In the genomic region with DNA sequence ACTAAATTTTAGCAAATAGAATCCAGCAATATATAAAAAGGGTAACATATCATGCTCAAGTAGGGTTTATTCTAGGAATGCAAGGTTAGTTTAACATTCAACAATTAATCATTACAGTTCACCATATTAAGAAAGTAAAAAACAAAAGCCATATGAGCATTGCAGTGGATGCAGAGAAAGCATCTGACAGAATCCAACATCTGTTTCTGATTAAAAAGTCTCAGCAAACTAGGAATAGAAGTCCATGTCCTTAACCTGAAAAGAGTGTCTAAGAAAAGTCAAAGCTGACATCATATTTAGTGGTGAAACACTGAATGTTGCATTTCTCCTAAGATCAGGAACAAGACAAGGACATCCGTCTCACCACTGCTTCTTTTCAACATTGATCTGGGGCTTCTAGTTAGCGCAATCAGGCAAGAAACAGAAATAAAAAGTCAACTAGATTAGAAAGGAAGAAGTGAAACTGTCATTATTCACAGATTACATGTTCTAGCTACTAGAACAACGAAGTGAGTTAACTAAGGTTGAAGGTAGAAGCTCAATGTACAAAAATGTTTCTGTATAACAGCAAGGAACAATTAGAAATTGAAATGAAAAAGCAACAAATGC, we compare ENCODE assay signal across 10 cellular contexts. TPM values are rescaled to one million over a fixed set of nuclear protein-coding genes. Genes with fewer than 3 reads are reported as not detected.
DNase-seq lines count a peak whose midpoint lies in the region; ATAC-seq, FAIRE-seq and TF ChIP-seq lines count a peak whose summit lies in the region.
"Had no signal": no experiment of that assay in that cellular context is flagged by ENCODE, and none has a peak within 500 bp of the region (broad histone marks: within the 10 kb centered on the region; RNA-seq: fewer than 3 reads in every experiment).

No MANE protein-coding gene starts in this region.

- TF ChIP-seq CTCF in GM12878 (IDR thresholded peaks at IDR 0.05 in 2 of 3, conservative IDR thresholded peaks at IDR 0.05 in 1 of 3; ENCODE audit: control insufficient read depth in 2 of 3, extremely low read depth in 1 of 3, insufficient read depth in 1 of 3, low read depth in 3 of 3, low read length in 3 of 3) (no peak), sigmoid colon (IDR thresholded peaks at IDR 0.05) (no peak), right atrium auricular region (IDR thresholded peaks at IDR 0.05) (no peak)

- intact Hi-C loops in GM12878 (cut with micrococcal nuclease; ENCODE audit: unreplicated experiment) (no loop called here), sigmoid colon (cut with DNase I) (no loop called here)

- in situ Hi-C loops in GM12878 (cut with MboI), result no loop called here
- in situ Hi-C loops in KBM-7 (cut with MboI; ENCODE audit: low pct_unique_long_range_greater_than_20kb, low sequenced_read_pairs), result no loop called here

- H3K79me2 ChIP-seq in GM12878 (ENCODE audit: control insufficient read depth, insufficient read depth, low read length), result no peaks in the 10 kb centered on the region

- CTCF ChIA-PET in GM12878 (lab: Yijun Ruan, JAX), result interaction anchor here (0.6 kb wide), 1 partner anchor 48 kb away, joined by 3 read pairs; no protein-coding TSS in a partner anchor

- no peaks in the 10 kb centered on the region; the same call in 1 of the 3 replicates for H3K9me3 ChIP-seq in GM12878 (replicated peaks; ENCODE audit: control insufficient read depth, insufficient read depth, low read length)
- no peaks in the 10 kb centered on the region for H3K9me3 ChIP-seq in sigmoid colon
- no peaks in the 10 kb centered on the region for H3K9me3 ChIP-seq in right atrium auricular region

- H4K20me1 ChIP-seq in GM12878 (ENCODE audit: control insufficient read depth, insufficient read depth), result no peaks in the 10 kb centered on the region

- H3K9ac ChIP-seq in GM12878 (ENCODE audit: control insufficient read depth, insufficient read depth, low read length), result no peak overlapping the region
- H3K9ac ChIP-seq: BLaER1 treated with 17β-estradiol and CSF1 and Interleukin-3, amounts not matched to agents 10 nM and 100 nM had no signal

- WGBS in GM12878 (ENCODE audit: insufficient coverage, insufficient replicate concordance, low lambda C conversion rate, missing lambda C conversion rate), result 39% methylated on average over 3 of the region's 3 CpGs
- 76 to 95% methylated on average over 3 of the region's 3 CpGs for WGBS in sigmoid colon, 2 donors

- H3K4me3 ChIP-seq in GM12878 (no peak overlapping the region), sigmoid colon (no peak overlapping the region), right atrium auricular region (no peak overlapping the region)
- H3K4me3 ChIP-seq: BLaER1 treated with 17β-estradiol and CSF1 and Interleukin-3, amounts not matched to agents 10 nM and 100 nM had no signal

- H3K36me3 ChIP-seq in GM12878 (ENCODE audit: control insufficient read depth in 2 of 2, insufficient read depth in 2 of 2, low read length in 1 of 2) (peaks cover 2 to 9% of the 10 kb centered on the region in 2 experiments; a peak in 3 of 4 replicates), sigmoid colon (peaks cover 0 to 17% (median 0%) of the 10 kb centered on the region in 4 donors), right atrium auricular region (peaks cover 15% of the 10 kb centered on the region)

- TF ChIP-seq POLR2A in GM12878 (IDR thresholded peaks at IDR 0.05; ENCODE audit: low read depth, low read length) (no peak), sigmoid colon (IDR thresholded peaks at IDR 0.05) (no peak)

- ATAC-seq in GM18502 (IDR thresholded peaks at IDR 0.05; ENCODE audit: poor library complexity, unreplicated experiment) (peak; percentile 88), GM21529 (IDR thresholded peaks at IDR 0.05; ENCODE audit: unreplicated experiment) (peak; percentile 85), HG03354 (IDR thresholded peaks at IDR 0.05; ENCODE audit: poor library complexity, severe bottlenecking, unreplicated experiment) (peak; percentile 66), GM12878 (peak; percentile 84)

- peak; percentile 85 for FAIRE-seq in GM12878 (lab: Jason Lieb, UNC)

- POLR2A ChIA-PET in GM12878 (lab: Charles Lee), result no interaction called here

- RAD21 ChIA-PET in GM12878 (lab: Charles Lee; ENCODE audit: unreplicated experiment), result no interaction called here

- peak overlapping the region; percentile 28; the same call in 1 of the 2 replicates for H3K4me2 ChIP-seq in GM12878 (ENCODE audit: control insufficient read depth, insufficient read depth)
- H3K4me2 ChIP-seq: BLaER1 treated with 17β-estradiol and CSF1 and Interleukin-3, amounts not matched to agents 10 nM and 100 nM had no signal

- TF ChIP-seq RAD21 in GM12878 (IDR thresholded peaks at IDR 0.05; ENCODE audit: insufficient read depth, low read depth, low read length), result no peak

- SMC1A ChIA-PET in GM12878 (lab: Charles Lee; ENCODE audit: uncharacterized antibody, unreplicated experiment), result interaction anchor here (0.9 kb wide), 1 partner anchor 17 kb away, joined by 3 read pairs; no protein-coding TSS in a partner anchor

- H3K4me1 ChIP-seq in GM12878 (ENCODE audit: control insufficient read depth, insufficient read depth, low read length), result no peaks in the 10 kb centered on the region
- H3K4me1 ChIP-seq in sigmoid colon, result no peaks in the 10 kb centered on the region
- no peaks in the 10 kb centered on the region for H3K4me1 ChIP-seq in right atrium auricular region
- H3K4me1 ChIP-seq: BLaER1 treated with 17β-estradiol and CSF1 and Interleukin-3, amounts not matched to agents 10 nM and 100 nM had no signal

- TF ChIP-seq EP300 in GM12878 (IDR thresholded peaks at IDR 0.05; ENCODE audit: borderline replicate concordance in 1 of 2, control insufficient read depth in 1 of 2, low read depth in 2 of 2, low read length in 2 of 2), result no peak
- TF ChIP-seq EP300 in sigmoid colon (IDR thresholded peaks at IDR 0.05), result no peak

- peak; percentile 11 for DNase-seq in GM12878 (ENCODE audit: low read depth, low spot score)
- DNase-seq in sigmoid colon, result no peak
- DNase-seq in OCI-M2 (lab: John Stamatoyannopoulos, UW; ENCODE audit: unreplicated experiment), result no peak
- DNase-seq in KBM-7, result no peak
- no peak for DNase-seq in right atrium auricular region (ENCODE audit: low spot score)
- DNase-seq: mesendoderm had no signal

- H2AFZ ChIP-seq in GM12878 (ENCODE audit: control insufficient read depth, low read depth, low read length), result no peak overlapping the region

- H3K27me3 ChIP-seq in GM12878 (replicated peaks in 1 of 2; ENCODE audit: control insufficient read depth in 2 of 2, insufficient read depth in 2 of 2, low read length in 1 of 2) (no peaks in the 10 kb centered on the region), sigmoid colon (no peaks in the 10 kb centered on the region), right atrium auricular region (no peaks in the 10 kb centered on the region)
- H3K27me3 ChIP-seq: BLaER1 treated with 17β-estradiol and CSF1 and Interleukin-3, amounts not matched to agents 10 nM and 100 nM had no signal

- no TSS peak for BruUV-seq in GM12878 (replicated peaks; lab: Mats Ljungman, UMichigan)

- no peak overlapping the region for H3K27ac ChIP-seq in GM12878 (ENCODE audit: control insufficient read depth, insufficient read depth)
- no peak overlapping the region for H3K27ac ChIP-seq in sigmoid colon
- H3K27ac ChIP-seq in right atrium auricular region, result no peak overlapping the region
- H3K27ac ChIP-seq: BLaER1 treated with 17β-estradiol and CSF1 and Interleukin-3, amounts not matched to agents 10 nM and 100 nM had no signal

TF ChIP-seq in GM12878, 131 proteins besides CTCF, POLR2A, EP300 and RAD21 (continues in another document):
- TF ChIP-seq TCF12 (IDR thresholded peaks at IDR 0.05; ENCODE audit: low read depth, low read length) (no peak), ZNF24 (IDR thresholded peaks at IDR 0.05) (0 out of 2 replicates have a peak, but pooled peaks have one; percentile 37), TAF1 (IDR thresholded peaks at IDR 0.05; ENCODE audit: borderline replicate concordance, low read depth, low read length) (no peak), IKZF2 (IDR thresholded peaks at IDR 0.05) (peak; percentile 24 to 41; a peak in 2 of 4 replicates), SPI1 (IDR thresholded peaks at IDR 0.05; ENCODE audit: borderline replicate concordance, insufficient read depth, low read depth, low read length) (peak; percentile 83; the same call in 1 of the 2 replicates), NR2F1 (conservative IDR thresholded peaks at IDR 0.05) (no peak), MTA2 (IDR thresholded peaks at IDR 0.05; ENCODE audit: low read depth) (peak; percentile 45)
- TF ChIP-seq, protein P1, sequence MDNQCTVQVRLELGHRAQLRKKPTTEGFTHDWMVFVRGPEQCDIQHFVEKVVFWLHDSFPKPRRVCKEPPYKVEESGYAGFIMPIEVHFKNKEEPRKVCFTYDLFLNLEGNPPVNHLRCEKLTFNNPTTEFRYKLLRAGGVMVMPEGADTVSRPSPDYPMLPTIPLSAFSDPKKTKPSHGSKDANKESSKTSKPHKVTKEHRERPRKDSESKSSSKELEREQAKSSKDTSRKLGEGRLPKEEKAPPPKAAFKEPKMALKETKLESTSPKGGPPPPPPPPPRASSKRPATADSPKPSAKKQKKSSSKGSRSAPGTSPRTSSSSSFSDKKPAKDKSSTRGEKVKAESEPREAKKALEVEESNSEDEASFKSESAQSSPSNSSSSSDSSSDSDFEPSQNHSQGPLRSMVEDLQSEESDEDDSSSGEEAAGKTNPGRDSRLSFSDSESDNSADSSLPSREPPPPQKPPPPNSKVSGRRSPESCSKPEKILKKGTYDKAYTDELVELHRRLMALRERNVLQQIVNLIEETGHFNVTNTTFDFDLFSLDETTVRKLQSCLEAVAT (IDR thresholded peaks at IDR 0.05), result peak; percentile 50; the same call in 1 of the 2 replicates

RNA-seq across cellular contexts. Expression of gene MRPL1, which starts 49.3 kb away (rescaled TPM):
- total RNA-seq in GM12878 (2013; cell fraction: nucleolus; rRNA removed), result 24.7 and 27.0 TPM in 2 replicates
- total RNA-seq in GM12878 (2014; rRNA removed), result 24.6 and 25.4 TPM in 2 replicates
- 28.6 and 30.1 TPM in 2 replicates for total RNA-seq in GM12878 (2014; rRNA removed; fragmentation: Illumina TruSeq; extraction: Trizol)
- total RNA-seq in GM12878 (2021), result 20.2 and 22.0 TPM in 2 replicates
- 11.1 TPM for polyA plus RNA-seq in GM12878 (2011; ENCODE audit: low read depth)
- polyA plus RNA-seq in GM12878 (2011; rRNA removed), result 32.8 and 45.2 TPM in 2 replicates
- 6.0 and 7.0 TPM in 2 replicates for polyA plus RNA-seq in GM12878 (2011; cell fraction: cytosol; rRNA removed)
- 8.8 and 10.6 TPM in 2 replicates for polyA plus RNA-seq in GM12878 (2011; cell fraction: nucleus; rRNA removed)
- 24.8 and 27.4 TPM in 2 replicates for polyA plus RNA-seq in GM12878 (2012)
- 25.9 and 41.1 TPM in 2 replicates for polyA plus RNA-seq in GM12878 (2014; fragmentation: Illumina TruSeq; extraction: Trizol)
- 10 to 100 TPM; 26.3 to 35.7 TPM for polyA plus RNA-seq in GM12878 (2014; fragmentation: Nextera tagmentation; extraction: Ambion mirVana)
- 16.2 and 22.8 TPM in 2 replicates for polyA plus RNA-seq in GM12878 (2014; rRNA removed)
- polyA plus RNA-seq in GM12878 (2016; fragmentation: Nextera tagmentation; extraction: Ambion mirVana), result 10 to 100 TPM; 33.9 to 34.9 TPM
- polyA minus RNA-seq in GM12878 (2011; rRNA and poly(A)+ RNA removed), result 6.4 and 8.2 TPM in 2 replicates
- 2.8 and 3.4 TPM in 2 replicates for polyA minus RNA-seq in GM12878 (2011; cell fraction: cytosol; rRNA and poly(A)+ RNA removed)
- 8.8 and 10.3 TPM in 2 replicates for polyA minus RNA-seq in GM12878 (2011; cell fraction: nucleus; rRNA and poly(A)+ RNA removed)
- total RNA-seq in sigmoid colon, result 10 to 100 TPM; 23.2 to 30.0 (median 28.9) TPM
- 10 to 100 TPM; 48.9 to 52.9 (median 51.1) TPM for polyA plus RNA-seq in sigmoid colon
- 10 to 100 TPM; 17.4 to 32.0 TPM for total RNA-seq in right atrium auricular region
